Comparison of ENCODE assay signal across 28 cellular contexts in genomic region chr6:133046576-133046975, GRCh38.
"Had no signal": no experiment of that assay in that cellular context is flagged by ENCODE, and none has a peak within 500 bp of the region (broad histone marks: within the 10 kb centered on the region; RNA-seq: fewer than 3 reads in every experiment).

No MANE protein-coding gene starts in this region.

- H3K9me3 Mint-ChIP-seq: activated CD4-positive, alpha-beta T cell treated with anti-CD3 and anti-CD28 coated beads, Interleukin-2, amount 10 ng/mL, durations not matched to agents 7 days and 5 days; activated CD8-positive, alpha-beta T cell treated with anti-CD3 and anti-CD28 coated beads for 36 hours; activated naive CD8-positive, alpha-beta T cell treated with anti-CD3 and anti-CD28 coated beads for 36 hours; activated naive CD8-positive, alpha-beta T cell treated with anti-CD3 and anti-CD28 coated beads, Interleukin-2, amount 50 U/mL, for 24 hours; activated T-cell treated with anti-CD3 and anti-CD28 coated beads, Interleukin-2, amount 50 U/mL, for 4 hours; activated T-helper 17 cell treated with anti-CD3 and anti-CD28 coated beads, Interleukin-2, amount 50 U/mL, for 72 hours had no signal

- H3K27me3 ChIP-seq: adrenal gland, body of pancreas, colonic mucosa, esophagus squamous epithelium, gastroesophageal sphincter had no signal

- H3K36me3 ChIP-seq: adrenal gland, colonic mucosa, esophagus squamous epithelium, gastroesophageal sphincter had no signal

- H3K9me3 ChIP-seq: adrenal gland, body of pancreas, colonic mucosa, esophagus squamous epithelium, gastroesophageal sphincter had no signal

- ATAC-seq: activated CD4-positive, alpha-beta T cell treated with anti-CD3 and anti-CD28 coated beads for 36 hours; activated CD8-positive, alpha-beta T cell treated with anti-CD3 and anti-CD28 coated beads for 36 hours; activated naive CD8-positive, alpha-beta T cell treated with anti-CD3 and anti-CD28 coated beads, Interleukin-2, amount 50 U/mL, for 24 hours; activated T-cell treated with anti-CD3 and anti-CD28 coated beads, Interleukin-2, amount 50 U/mL, for 4 hours; activated T-helper 17 cell treated with anti-CD3 and anti-CD28 coated beads, Interleukin-2, amount 50 U/mL, for 72 hours; body of pancreas; gastroesophageal sphincter had no signal

- H3K4me1 ChIP-seq: adrenal gland, body of pancreas, colonic mucosa, esophagus squamous epithelium, gastroesophageal sphincter had no signal

- H3K27me3 Mint-ChIP-seq: activated naive CD8-positive, alpha-beta T cell treated with anti-CD3 and anti-CD28 coated beads, Interleukin-2, amount 50 U/mL, for 24 hours; activated T-helper 17 cell treated with anti-CD3 and anti-CD28 coated beads, Interleukin-2, amount 50 U/mL, for 72 hours had no signal

- H3K4me3 Mint-ChIP-seq: activated CD4-positive, alpha-beta T cell treated with anti-CD3 and anti-CD28 coated beads for 36 hours; activated CD4-positive, alpha-beta T cell treated with anti-CD3 and anti-CD28 coated beads, Interleukin-2, amount 10 ng/mL, durations not matched to agents 7 days and 5 days; activated CD8-positive, alpha-beta T cell treated with anti-CD3 and anti-CD28 coated beads for 36 hours; activated naive CD4-positive, alpha-beta T cell treated with anti-CD3 and anti-CD28 coated beads, Interleukin-2, amount 50 U/mL, for 24 hours; activated naive CD8-positive, alpha-beta T cell treated with anti-CD3 and anti-CD28 coated beads for 36 hours; activated naive CD8-positive, alpha-beta T cell treated with anti-CD3 and anti-CD28 coated beads, Interleukin-2, amount 50 U/mL, for 24 hours; activated T-cell treated with anti-CD3 and anti-CD28 coated beads, Interleukin-2, amount 50 U/mL, for 4 hours; activated T-helper 17 cell treated with anti-CD3 and anti-CD28 coated beads, Interleukin-2, amount 50 U/mL, for 72 hours had no signal

- H3K36me3 Mint-ChIP-seq: activated naive CD4-positive, alpha-beta T cell treated with anti-CD3 and anti-CD28 coated beads, Interleukin-2, amount 50 U/mL, for 24 hours; activated naive CD8-positive, alpha-beta T cell treated with anti-CD3 and anti-CD28 coated beads for 36 hours had no signal

- DNase-seq: activated CD4-positive, alpha-beta T cell treated with anti-CD3 and anti-CD28 coated beads for 36 hours; activated CD4-positive, alpha-beta T cell treated with anti-CD3 and anti-CD28 coated beads, Interleukin-2, amount 10 ng/mL, durations not matched to agents 7 days and 5 days; activated CD4-positive, alpha-beta T cell treated with anti-CD3 and anti-CD28 coated beads, Interleukin-2, amount 50 U/mL, for 48 hours; activated CD4-positive, CD25-positive, alpha-beta regulatory T cell; activated CD4-positive, CD25-positive, alpha-beta regulatory T cell treated with anti-CD3 and anti-CD28 coated beads, Interleukin-2, amount 50 U/mL, for 72 hours; activated CD8-positive, alpha-beta memory T cell treated with anti-CD3 and anti-CD28 coated beads for 24 hours; activated CD8-positive, alpha-beta T cell treated with anti-CD3 and anti-CD28 coated beads for 36 hours; activated effector memory CD4-positive, alpha-beta T cell treated with Interleukin-2 at 50 U/mL for 16 hours; activated gamma-delta T cell treated with Interleukin-2 at 50 U/mL for 16 hours; activated naive CD4-positive, alpha-beta T cell treated with Interleukin-2 at 50 U/mL for 16 hours; activated naive CD8-positive, alpha-beta T cell treated with anti-CD3 and anti-CD28 coated beads for 36 hours; activated naive CD8-positive, alpha-beta T cell treated with anti-CD3 and anti-CD28 coated beads, Interleukin-2, amount 50 U/mL, for 24 hours; activated T-cell treated with anti-CD3 and anti-CD28 coated beads, Interleukin-2, amount 50 U/mL, for 4 hours; adrenal gland; amygdala; aorta; body of pancreas; central memory CD4-positive, alpha-beta T cell; cerebellar nuclear complex; colonic mucosa; effector CD8-positive, alpha-beta T cell; esophagus squamous epithelium; foreskin melanocyte; T-helper 2 cell had no signal

- H3K4me1 Mint-ChIP-seq: activated CD4-positive, alpha-beta T cell treated with anti-CD3 and anti-CD28 coated beads for 36 hours; activated CD4-positive, alpha-beta T cell treated with anti-CD3 and anti-CD28 coated beads, Interleukin-2, amount 10 ng/mL, durations not matched to agents 7 days and 5 days; activated naive CD4-positive, alpha-beta T cell treated with anti-CD3 and anti-CD28 coated beads, Interleukin-2, amount 50 U/mL, for 24 hours; activated naive CD8-positive, alpha-beta T cell treated with anti-CD3 and anti-CD28 coated beads for 36 hours; activated naive CD8-positive, alpha-beta T cell treated with anti-CD3 and anti-CD28 coated beads, Interleukin-2, amount 50 U/mL, for 24 hours; activated T-helper 17 cell treated with anti-CD3 and anti-CD28 coated beads, Interleukin-2, amount 50 U/mL, for 72 hours had no signal

- H3K27ac ChIP-seq: adrenal gland, body of pancreas, colonic mucosa, epithelial cell of prostate, esophagus squamous epithelium, gastroesophageal sphincter had no signal

- H3K4me3 ChIP-seq: adrenal gland, body of pancreas, colonic mucosa, esophagus squamous epithelium, gastroesophageal sphincter had no signal

- H3K27ac Mint-ChIP-seq: activated CD4-positive, alpha-beta T cell treated with anti-CD3 and anti-CD28 coated beads for 36 hours; activated CD4-positive, alpha-beta T cell treated with anti-CD3 and anti-CD28 coated beads, Interleukin-2, amount 10 ng/mL, durations not matched to agents 7 days and 5 days; activated CD8-positive, alpha-beta T cell treated with anti-CD3 and anti-CD28 coated beads for 36 hours; activated naive CD4-positive, alpha-beta T cell treated with anti-CD3 and anti-CD28 coated beads, Interleukin-2, amount 50 U/mL, for 24 hours; activated naive CD8-positive, alpha-beta T cell treated with anti-CD3 and anti-CD28 coated beads for 36 hours; activated naive CD8-positive, alpha-beta T cell treated with anti-CD3 and anti-CD28 coated beads, Interleukin-2, amount 50 U/mL, for 24 hours; activated T-helper 17 cell treated with anti-CD3 and anti-CD28 coated beads, Interleukin-2, amount 50 U/mL, for 72 hours had no signal
